ENCODE assay signal across 1 cellular context in genomic region chr3:141659821-141660597, GRCh38.
TF ChIP-seq lines count a peak whose summit lies in the region.

No MANE protein-coding gene starts in this region.

TF ChIP-seq in K562, 482 proteins besides CTCF, POLR2A, EP300 and RAD21 (continued from another document and continues in another):
- TF ChIP-seq REST (CRISPR knock-in tag; IDR thresholded peaks at IDR 0.05; ENCODE audit: low read depth): 0 out of 2 replicates have a peak, but pooled peaks have one; percentile 36
- TF ChIP-seq NR2C2 (CRISPR knock-in tag; IDR thresholded peaks at IDR 0.05): no peak
- TF ChIP-seq NR2C2 (tag; IDR thresholded peaks at IDR 0.05): no peak
- TF ChIP-seq SRSF1 (IDR thresholded peaks at IDR 0.05; ENCODE audit: low read depth, low read length): no peak
- no peak for TF ChIP-seq ZNF551 (CRISPR knock-in tag; IDR thresholded peaks at IDR 0.05)
- TF ChIP-seq, protein P1, sequence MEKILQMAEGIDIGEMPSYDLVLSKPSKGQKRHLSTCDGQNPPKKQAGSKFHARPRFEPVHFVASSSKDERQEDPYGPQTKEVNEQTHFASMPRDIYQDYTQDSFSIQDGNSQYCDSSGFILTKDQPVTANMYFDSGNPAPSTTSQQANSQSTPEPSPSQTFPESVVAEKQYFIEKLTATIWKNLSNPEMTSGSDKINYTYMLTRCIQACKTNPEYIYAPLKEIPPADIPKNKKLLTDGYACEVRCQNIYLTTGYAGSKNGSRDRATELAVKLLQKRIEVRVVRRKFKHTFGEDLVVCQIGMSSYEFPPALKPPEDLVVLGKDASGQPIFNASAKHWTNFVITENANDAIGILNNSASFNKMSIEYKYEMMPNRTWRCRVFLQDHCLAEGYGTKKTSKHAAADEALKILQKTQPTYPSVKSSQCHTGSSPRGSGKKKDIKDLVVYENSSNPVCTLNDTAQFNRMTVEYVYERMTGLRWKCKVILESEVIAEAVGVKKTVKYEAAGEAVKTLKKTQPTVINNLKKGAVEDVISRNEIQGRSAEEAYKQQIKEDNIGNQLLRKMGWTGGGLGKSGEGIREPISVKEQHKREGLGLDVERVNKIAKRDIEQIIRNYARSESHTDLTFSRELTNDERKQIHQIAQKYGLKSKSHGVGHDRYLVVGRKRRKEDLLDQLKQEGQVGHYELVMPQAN (IDR thresholded peaks at IDR 0.05; ENCODE audit: borderline replicate concordance): no peak
- no peak for TF ChIP-seq DIDO1 (tag; IDR thresholded peaks at IDR 0.05; ENCODE audit: low read depth)
- no peak for TF ChIP-seq GATA2 (CRISPR knock-in tag; IDR thresholded peaks at IDR 0.05)
- TF ChIP-seq MGA (IDR thresholded peaks at IDR 0.05): peak; percentile 51
- TF ChIP-seq STAT6 (CRISPR knock-in tag; IDR thresholded peaks at IDR 0.05): no peak
- TF ChIP-seq FOXM1 (IDR thresholded peaks at IDR 0.05; ENCODE audit: low read depth): no peak
- TF ChIP-seq FOXM1 (CRISPR knock-in tag; IDR thresholded peaks at IDR 0.05; ENCODE audit: low read depth): no peak
- TF ChIP-seq RB1 (IDR thresholded peaks at IDR 0.05; ENCODE audit: low read depth): 0 out of 2 replicates have a peak, but pooled peaks have one; percentile 28
- TF ChIP-seq SMC3 (conservative IDR thresholded peaks at IDR 0.05; ENCODE audit: insufficient read depth, low read depth, low read length): no peak
- no peak for TF ChIP-seq FOXJ3 (CRISPR knock-in tag; IDR thresholded peaks at IDR 0.05)
- TF ChIP-seq NCOA1 (IDR thresholded peaks at IDR 0.05; ENCODE audit: low read depth): no peak
- peak; percentile 69 for TF ChIP-seq EGR1 (conservative IDR thresholded peaks at IDR 0.05)
- TF ChIP-seq HNRNPLL (IDR thresholded peaks at IDR 0.05; ENCODE audit: low read depth, low read length, poor library complexity, severe bottlenecking): no peak
- no peak for TF ChIP-seq CSDE1 (IDR thresholded peaks at IDR 0.05)
- no peak for TF ChIP-seq HEY1 (CRISPR knock-in tag; IDR thresholded peaks at IDR 0.05; ENCODE audit: borderline replicate concordance)
- no peak for TF ChIP-seq NELFE (IDR thresholded peaks at IDR 0.05; ENCODE audit: insufficient read depth, insufficient read length)
- 0 out of 2 replicates have a peak, but pooled peaks have one; percentile 34 for TF ChIP-seq POLR2G (IDR thresholded peaks at IDR 0.05; ENCODE audit: low read depth, low read length)
- no peak for TF ChIP-seq PYGO2 (tag; IDR thresholded peaks at IDR 0.05)
- no peak for TF ChIP-seq GTF2E2 (tag; IDR thresholded peaks at IDR 0.05)
- TF ChIP-seq ZFX (CRISPR knock-in tag; IDR thresholded peaks at IDR 0.05): no peak
- no peak for TF ChIP-seq TEAD4 (IDR thresholded peaks at IDR 0.05; ENCODE audit: low read length)
- TF ChIP-seq TEAD4 (CRISPR knock-in tag; IDR thresholded peaks at IDR 0.05; ENCODE audit: borderline replicate concordance): no peak
- no peak for TF ChIP-seq JUN (IDR thresholded peaks at IDR 0.05; ENCODE audit: borderline replicate concordance, low read depth, low read length)
- TF ChIP-seq JUN (CRISPR knock-in tag; IDR thresholded peaks at IDR 0.05; ENCODE audit: borderline replicate concordance): no peak
- TF ChIP-seq, protein P2, sequence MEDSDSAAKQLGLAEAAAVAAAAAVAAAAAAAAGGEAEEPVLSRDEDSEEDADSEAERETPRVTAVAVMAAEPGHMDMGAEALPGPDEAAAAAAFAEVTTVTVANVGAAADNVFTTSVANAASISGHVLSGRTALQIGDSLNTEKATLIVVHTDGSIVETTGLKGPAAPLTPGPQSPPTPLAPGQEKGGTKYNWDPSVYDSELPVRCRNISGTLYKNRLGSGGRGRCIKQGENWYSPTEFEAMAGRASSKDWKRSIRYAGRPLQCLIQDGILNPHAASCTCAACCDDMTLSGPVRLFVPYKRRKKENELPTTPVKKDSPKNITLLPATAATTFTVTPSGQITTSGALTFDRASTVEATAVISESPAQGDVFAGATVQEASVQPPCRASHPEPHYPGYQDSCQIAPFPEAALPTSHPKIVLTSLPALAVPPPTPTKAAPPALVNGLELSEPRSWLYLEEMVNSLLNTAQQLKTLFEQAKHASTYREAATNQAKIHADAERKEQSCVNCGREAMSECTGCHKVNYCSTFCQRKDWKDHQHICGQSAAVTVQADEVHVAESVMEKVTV (CRISPR knock-in tag; IDR thresholded peaks at IDR 0.05): no peak
- TF ChIP-seq BRF2 (IDR thresholded peaks at IDR 0.05; ENCODE audit: borderline replicate concordance, insufficient read depth, insufficient read length): no peak
- no peak for TF ChIP-seq POLR2AphosphoS2 (IDR thresholded peaks at IDR 0.05; ENCODE audit: low read length)
- TF ChIP-seq BDP1 (IDR thresholded peaks at IDR 0.05; ENCODE audit: insufficient read depth, insufficient read length): no peak
- peak; percentile 27; the same call in 1 of the 2 replicates for TF ChIP-seq CXXC5 (CRISPR knock-in tag; IDR thresholded peaks at IDR 0.05)
- TF ChIP-seq TCF7 (IDR thresholded peaks at IDR 0.05; ENCODE audit: borderline replicate concordance): no peak
- TF ChIP-seq POU5F1 (IDR thresholded peaks at IDR 0.05; ENCODE audit: borderline replicate concordance, low read depth, low read length, partially characterized antibody): no peak
